Comparison of ENCODE assay signal across 12 cellular contexts in the genomic region with DNA sequence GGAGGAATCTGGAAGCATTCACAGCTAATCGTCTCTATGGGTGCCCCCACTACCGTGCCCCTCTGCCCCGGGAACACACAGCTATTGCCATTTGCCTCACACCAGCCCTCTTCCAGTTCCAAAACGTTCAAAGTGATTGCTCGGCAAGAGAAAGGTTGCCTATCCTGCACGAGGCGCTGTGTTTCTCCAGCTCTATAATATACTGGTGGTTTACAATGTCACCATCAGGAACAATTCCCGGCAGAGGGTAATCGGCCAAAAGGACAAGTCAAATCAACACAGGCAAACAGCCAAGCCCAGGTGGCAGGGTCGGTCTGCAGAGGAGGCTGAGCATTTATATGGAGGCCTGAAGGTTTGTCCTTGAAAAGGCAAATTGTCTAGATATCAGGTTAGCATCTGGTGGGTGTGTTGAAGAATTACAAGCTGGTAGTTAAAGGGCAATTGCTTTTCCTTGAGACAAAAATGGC. TPM values are rescaled to one million over a fixed set of nuclear protein-coding genes. Genes with fewer than 3 reads are reported as not detected.
DNase-seq lines count a peak whose midpoint lies in the region; ATAC-seq and TF ChIP-seq lines count a peak whose summit lies in the region.
"Had no signal": no experiment of that assay in that cellular context is flagged by ENCODE, and none has a peak within 500 bp of the region (broad histone marks: within the 10 kb centered on the region; RNA-seq: fewer than 3 reads in every experiment).

No MANE protein-coding gene starts in this region.

- peak overlapping the region; percentile 5 for H3K4me2 ChIP-seq in fibroblast of lung (ENCODE audit: extremely low read depth, insufficient read depth, low read length)

- H3K9me3 ChIP-seq in fibroblast of lung (ENCODE audit: control insufficient read depth, insufficient read depth, low read depth, low read length), result no peaks in the 10 kb centered on the region
- H3K9me3 ChIP-seq: testis had no signal

- no peak for TF ChIP-seq CTCF in fibroblast of lung (conservative IDR thresholded peaks at IDR 0.05 in 1 of 2, IDR thresholded peaks at IDR 0.05 in 1 of 2; ENCODE audit: low read depth in 1 of 2, low read length in 2 of 2)
- no peak for TF ChIP-seq CTCF in osteocyte (IDR thresholded peaks at IDR 0.05)

- H3K27ac ChIP-seq in ACC112 (ENCODE audit: low read depth, low read length), result no peak overlapping the region
- peak overlapping the region; percentile 78 for H3K27ac ChIP-seq in fibroblast of lung (ENCODE audit: insufficient read depth, low read length)
- H3K27ac ChIP-seq: testis had no signal

- DNase-seq in NCI-H2029 (lab: John Stamatoyannopoulos, UW) (peak; percentile 6), fibroblast of lung (ENCODE audit: low read depth in 2 of 2) (no peak), osteocyte (ENCODE audit: extremely low spot score, unreplicated experiment) (no peak), OCI-M2 (lab: John Stamatoyannopoulos, UW; ENCODE audit: unreplicated experiment) (no peak), occipital lobe (lab: John Stamatoyannopoulos, UW) (no peak), RKO (ENCODE audit: low spot score) (no peak)
- DNase-seq: activated naive CD4-positive, alpha-beta T cell treated with anti-CD3 and anti-CD28 coated beads, Interleukin-2, amount 10 ng/mL, durations not matched to agents 7 days and 5 days; AML-193; testis had no signal

- H3K27me3 ChIP-seq in ACC112 (ENCODE audit: insufficient read depth, low read length), result no peaks in the 10 kb centered on the region
- no peaks in the 10 kb centered on the region for H3K27me3 ChIP-seq in fibroblast of lung (ENCODE audit: control insufficient read depth, insufficient read depth, low read length)
- H3K27me3 ChIP-seq: testis had no signal

- H3K79me2 ChIP-seq in ACC112 (ENCODE audit: control insufficient read depth, insufficient read depth, low read length, unreplicated experiment) (no peaks in the 10 kb centered on the region), fibroblast of lung (ENCODE audit: control insufficient read depth, insufficient read depth, low read length) (no peaks in the 10 kb centered on the region)

- H3K9me3 Mint-ChIP-seq in osteocyte (ENCODE audit: unreplicated experiment), result no peaks in the 10 kb centered on the region
- H3K9me3 Mint-ChIP-seq: activated naive CD4-positive, alpha-beta T cell treated with anti-CD3 and anti-CD28 coated beads, Interleukin-2, amount 10 ng/mL, durations not matched to agents 7 days and 5 days; WTC11 had no signal

- H2AFZ ChIP-seq in ACC112 (ENCODE audit: low read length, unreplicated experiment) (peak overlapping the region; percentile 43), fibroblast of lung (ENCODE audit: low read length) (no peak overlapping the region)

- no peak overlapping the region for H3K4me3 ChIP-seq in ACC112 (ENCODE audit: low read depth, low read length)
- H3K4me3 ChIP-seq in fibroblast of lung (replicated peaks in 1 of 4; ENCODE audit: control extremely low read depth in 1 of 4, insufficient read depth in 1 of 4, low read depth in 3 of 4, low read length in 4 of 4), result no peak overlapping the region
- H3K4me3 ChIP-seq: testis had no signal

- no peak for ATAC-seq in HG02642 (IDR thresholded peaks at IDR 0.05; ENCODE audit: poor library complexity, unreplicated experiment)
- ATAC-seq: WTC11 had no signal

- no peak overlapping the region for H3K4me3 Mint-ChIP-seq in osteocyte (ENCODE audit: unreplicated experiment)
- H3K4me3 Mint-ChIP-seq: activated naive CD4-positive, alpha-beta T cell treated with anti-CD3 and anti-CD28 coated beads, Interleukin-2, amount 10 ng/mL, durations not matched to agents 7 days and 5 days; WTC11 had no signal

- H3K36me3 Mint-ChIP-seq in osteocyte (ENCODE audit: unreplicated experiment), result no peaks in the 10 kb centered on the region
- H3K36me3 Mint-ChIP-seq: activated naive CD4-positive, alpha-beta T cell treated with anti-CD3 and anti-CD28 coated beads, Interleukin-2, amount 10 ng/mL, durations not matched to agents 7 days and 5 days; WTC11 had no signal

- H3K4me1 ChIP-seq in ACC112 (ENCODE audit: control insufficient read depth, insufficient read depth, low read length, unreplicated experiment) (peaks cover 12% of the 10 kb centered on the region), fibroblast of lung (ENCODE audit: control insufficient read depth, extremely low read depth, insufficient read depth, low read length) (peaks cover 20% of the 10 kb centered on the region)

- no peaks in the 10 kb centered on the region for H3K36me3 ChIP-seq in ACC112 (ENCODE audit: insufficient read depth, low read length)
- H3K36me3 ChIP-seq in fibroblast of lung (ENCODE audit: control insufficient read depth, insufficient read depth, low read length), result no peaks in the 10 kb centered on the region

- peak overlapping the region; percentile 3 for H3K9ac ChIP-seq in fibroblast of lung (ENCODE audit: insufficient read depth, low read length)

- peak overlapping the region; percentile 75 for H3K27ac Mint-ChIP-seq in osteocyte (ENCODE audit: unreplicated experiment)
- H3K27ac Mint-ChIP-seq: activated naive CD4-positive, alpha-beta T cell treated with anti-CD3 and anti-CD28 coated beads, Interleukin-2, amount 10 ng/mL, durations not matched to agents 7 days and 5 days; WTC11 had no signal

- no peaks in the 10 kb centered on the region for H3K27me3 Mint-ChIP-seq in osteocyte (ENCODE audit: unreplicated experiment)
- H3K27me3 Mint-ChIP-seq: activated naive CD4-positive, alpha-beta T cell treated with anti-CD3 and anti-CD28 coated beads, Interleukin-2, amount 10 ng/mL, durations not matched to agents 7 days and 5 days had no signal

- H4K20me1 ChIP-seq in fibroblast of lung (ENCODE audit: control insufficient read depth, extremely low read depth, insufficient read depth, low read length), result no peaks in the 10 kb centered on the region

- H3K4me1 Mint-ChIP-seq in osteocyte (ENCODE audit: unreplicated experiment), result peaks cover 30% of the 10 kb centered on the region
- H3K4me1 Mint-ChIP-seq: activated naive CD4-positive, alpha-beta T cell treated with anti-CD3 and anti-CD28 coated beads, Interleukin-2, amount 10 ng/mL, durations not matched to agents 7 days and 5 days; WTC11 had no signal

RNA-seq across cellular contexts. Expression of a gene that starts 29.2 kb away (rescaled TPM):
- 52.6 and 88.8 TPM in 2 replicates for total RNA-seq in fibroblast of lung
- polyA plus RNA-seq in fibroblast of lung, result 52.9 and 74.4 TPM in 2 replicates
- 54.7 and 86.1 TPM in 2 replicates for polyA plus RNA-seq in fibroblast of lung (2012)
- polyA minus RNA-seq in fibroblast of lung (ENCODE audit: low replicate concordance), result 200 and 269 TPM in 2 replicates
- 93.8 and 103 TPM in 2 replicates for total RNA-seq in osteocyte
- 7.5 TPM for total RNA-seq in occipital lobe
